In genomic region chr16:86516618-86517003, GRCh38 we compare ENCODE assay signal across 16 cellular contexts. TPM values are rescaled to one million over a fixed set of nuclear protein-coding genes. Genes with fewer than 3 reads are reported as not detected.
DNase-seq lines count a peak whose midpoint lies in the region; ATAC-seq and TF ChIP-seq lines count a peak whose summit lies in the region.
"Had no signal": no experiment of that assay in that cellular context is flagged by ENCODE, and none has a peak within 500 bp of the region (broad histone marks: within the 10 kb centered on the region; RNA-seq: fewer than 3 reads in every experiment).

No MANE protein-coding gene starts in this region.

- intact Hi-C loops in left ventricle myocardium superior (cut with micrococcal nuclease) = loop anchor here (5.0 to 10.0 kb wide), 2 partner anchors 182 to 444 kb away; no protein-coding TSS in a partner anchor
- intact Hi-C loops in esophagus muscularis mucosa (cut with DNase I) = loop anchor here (5.0 kb wide), 2 partner anchors 214 to 264 kb away; no protein-coding TSS in a partner anchor

- TF ChIP-seq POLR2A in esophagus muscularis mucosa (IDR thresholded peaks at IDR 0.05; ENCODE audit: low read depth) = no peak

- WGBS in esophagus muscularis mucosa = 18% methylated on average over 25 of the region's 29 CpGs
- WGBS in urinary bladder = 11% methylated on average over 29 of the region's 29 CpGs

- TF ChIP-seq CTCF in right atrium auricular region (IDR thresholded peaks at IDR 0.05) (no peak), esophagus muscularis mucosa (IDR thresholded peaks at IDR 0.05) (no peak)

- H3K4me1 ChIP-seq in right atrium auricular region = peaks cover 0 to 23% of the 10 kb centered on the region in 2 donors
- peaks cover 14 to 58% (median 51%) of the 10 kb centered on the region in 4 donors for H3K4me1 ChIP-seq in esophagus muscularis mucosa
- H3K4me1 ChIP-seq in muscle layer of duodenum (ENCODE audit: control insufficient read depth in 1 of 2, insufficient read depth in 2 of 2, low read length in 2 of 2) = peaks cover 7 to 31% of the 10 kb centered on the region in 2 donors
- no peaks in the 10 kb centered on the region for H3K4me1 ChIP-seq in urinary bladder (ENCODE audit: insufficient read depth)

- peaks cover 2 to 41% of the 10 kb centered on the region in 2 donors for H3K27me3 ChIP-seq in right atrium auricular region
- peaks cover 0 to 40% (median 2%) of the 10 kb centered on the region in 4 donors for H3K27me3 ChIP-seq in esophagus muscularis mucosa
- peaks cover 7% of the 10 kb centered on the region for H3K27me3 ChIP-seq in muscle layer of duodenum (ENCODE audit: low read depth, low read length)

- TF ChIP-seq EP300 in esophagus muscularis mucosa (IDR thresholded peaks at IDR 0.05) = no peak

- ATAC-seq in left ventricle myocardium superior = no peak
- ATAC-seq: T-helper 17 cell had no signal

- no peaks in the 10 kb centered on the region for H3K36me3 ChIP-seq in right atrium auricular region
- peaks cover 0 to 19% (median 11%) of the 10 kb centered on the region in 4 donors for H3K36me3 ChIP-seq in esophagus muscularis mucosa
- no peaks in the 10 kb centered on the region for H3K36me3 ChIP-seq in muscle layer of duodenum (ENCODE audit: control insufficient read depth in 1 of 2, insufficient read depth in 2 of 2, low read length in 2 of 2)
- no peaks in the 10 kb centered on the region for H3K36me3 ChIP-seq in urinary bladder (ENCODE audit: insufficient read depth)

- no peak overlapping the region for H3K4me3 ChIP-seq in right atrium auricular region
- H3K4me3 ChIP-seq in esophagus muscularis mucosa = peak overlapping the region; percentile 81 to 91 (median 84)
- H3K4me3 ChIP-seq in muscle layer of duodenum (ENCODE audit: low read depth in 1 of 2, low read length in 2 of 2) = peak overlapping the region; percentile 83 to 87
- H3K4me3 ChIP-seq in urinary bladder (ENCODE audit: low read depth, low read length) = peak overlapping the region; percentile 71

- H3K9me3 ChIP-seq in right atrium auricular region (no peaks in the 10 kb centered on the region), esophagus muscularis mucosa (no peaks in the 10 kb centered on the region), muscle layer of duodenum (ENCODE audit: control insufficient read depth in 1 of 2, low read length in 2 of 2) (no peaks in the 10 kb centered on the region)

- no peak overlapping the region for H3K27ac ChIP-seq in right atrium auricular region
- peak overlapping the region; percentile 95 to 100 (median 98) for H3K27ac ChIP-seq in esophagus muscularis mucosa (replicated peaks in 1 of 4)
- peak overlapping the region; percentile 83 for H3K27ac ChIP-seq in muscle layer of duodenum (ENCODE audit: low read length)
- peak overlapping the region; percentile 86 for H3K27ac ChIP-seq in urinary bladder (ENCODE audit: low read depth)
- H3K27ac ChIP-seq in caudate nucleus (ENCODE audit: low read depth, low read length) = no peak overlapping the region

- peak; percentile 24 for DNase-seq in left ventricle myocardium superior
- DNase-seq in right atrium auricular region (ENCODE audit: low spot score) = no peak
- no peak for DNase-seq in esophagus muscularis mucosa (ENCODE audit: extremely low spot score)
- DNase-seq in caudate nucleus (lab: John Stamatoyannopoulos, UW) = no peak
- DNase-seq in dedifferentiated amniotic fluid mesenchymal stem cell (ENCODE audit: extremely low spot score) = no peak
- no peak for DNase-seq in SW 1271 (lab: John Stamatoyannopoulos, UW)
- DNase-seq: activated CD4-positive, alpha-beta T cell treated with anti-CD3 and anti-CD28 coated beads, Interleukin-2, amount 50 U/mL, for 1 hour; COR-L47; NCI-H1048; NCI-H82; stimulated activated CD4-positive, alpha-beta T cell treated with anti-CD3 and anti-CD28 coated beads, Interleukin-4, amount 100 ng/mL, for 1 hour; T-helper 17 cell had no signal

RNA-seq across cellular contexts. Expression of gene FOXF1, which starts 6.3 kb away (rescaled TPM):
- total RNA-seq in left ventricle myocardium superior (0.25 TPM), right atrium auricular region (under 1 TPM in 1 of 2 donors, not detected in 1; 0.44 TPM), esophagus muscularis mucosa (10 to 100 TPM; 40.7 to 94.5 (median 69.3) TPM), urinary bladder (28.9 TPM)
- polyA plus RNA-seq in urinary bladder = 83.3 TPM
- total RNA-seq: kidney epithelial cell, T-helper 17 cell had no signal
- polyA plus RNA-seq: IgD-negative memory B cell had no signal

RNA-seq across cellular contexts. Expression of gene MTHFSD, which starts 38.4 kb away (rescaled TPM):
- total RNA-seq in left ventricle myocardium superior = 12.6 TPM
- total RNA-seq in right atrium auricular region = 1 to 10 TPM; 7.8 to 8.3 TPM
- total RNA-seq in esophagus muscularis mucosa = 10 to 100 TPM; 10.1 to 17.9 (median 15.5) TPM
- 20.7 TPM for total RNA-seq in urinary bladder
- 12.0 TPM for polyA plus RNA-seq in urinary bladder

RNA-seq across cellular contexts. Expression of gene FOXC2, which starts 50.0 kb away (rescaled TPM):
- 1.9 TPM for total RNA-seq in left ventricle myocardium superior
- 1 to 10 TPM; 2.6 to 2.9 TPM for total RNA-seq in right atrium auricular region
- 1 to 10 TPM in 2 of 4 donors, under 1 TPM in 2; 0.71 to 1.7 (median 1.1) TPM for total RNA-seq in esophagus muscularis mucosa
- 0.58 TPM for total RNA-seq in urinary bladder
- polyA plus RNA-seq in urinary bladder = 0.73 TPM
- total RNA-seq: T-helper 17 cell had no signal
- polyA plus RNA-seq: IgD-negative memory B cell had no signal

Comparison
In these comparisons a context has a peak if more than half of its experiments do, and no peak if none do; other contexts are left out.
1. H3K27ac ChIP-seq: peak in esophagus muscularis mucosa (4 of 4), muscle layer of duodenum (single experiment) and urinary bladder (single experiment); none in right atrium auricular region (0 of 2) and caudate nucleus (single experiment).
2. H3K4me3 ChIP-seq: peak in esophagus muscularis mucosa (4 of 4), muscle layer of duodenum (2 of 2) and urinary bladder (single experiment); none in right atrium auricular region (0 of 2).
3. RNA of gene FOXF1, which starts 6.3 kb away (total RNA-seq): 40.7 to 94.5 TPM in esophagus muscularis mucosa and 28.9 TPM in urinary bladder (single experiment); 0.44 TPM in right atrium auricular region and 0.25 TPM in left ventricle myocardium superior (single experiment); every median in the first group is over 10 times any median in the second.